ENCODE assay signal across 8 cellular contexts in genomic region chr16:30005341-30006094, GRCh38. TPM values are rescaled to one million over a fixed set of nuclear protein-coding genes. Genes with fewer than 3 reads are reported as not detected.
A peak's percentile ranks its signal among the peaks of the same experiment; 100 is the strongest.
DNase-seq lines count a peak whose midpoint lies in the region; ATAC-seq and TF ChIP-seq lines count a peak whose summit lies in the region.

No MANE protein-coding gene starts in this region.

- H3K27ac ChIP-seq in effector memory CD4-positive, alpha-beta T cell (ENCODE audit: insufficient read depth, low read length, poor library complexity, severe bottlenecking), result no peak overlapping the region

- peaks cover 4% of the 10 kb centered on the region for H3K4me1 ChIP-seq in effector memory CD4-positive, alpha-beta T cell (ENCODE audit: control insufficient read depth, insufficient read depth, low read length, poor library complexity, severe bottlenecking)
- H3K4me1 ChIP-seq in mucosa of descending colon (ENCODE audit: low read depth), result peaks cover 2% of the 10 kb centered on the region

- DNase-seq in DMS53 (lab: John Stamatoyannopoulos, UW), result peak; percentile 86
- DNase-seq in HPDE6-E6E7 (ENCODE audit: extremely low spot score), result peak; percentile 51
- DNase-seq in T-helper 1 cell, result peak in 3 of 5 donors; percentile 26 to 38 (median 38)
- peak in 2 of 3 donors; percentile 11 to 28 for DNase-seq in effector memory CD4-positive, alpha-beta T cell
- DNase-seq in mucosa of descending colon, result peak in 1 of 3 donors; percentile 45
- no peak for DNase-seq in KG1 (lab: John Stamatoyannopoulos, UW)
- DNase-seq in T1000 (lab: John Stamatoyannopoulos, UW), result no peak

- peak; percentile 76 for TF ChIP-seq CTCF in mucosa of descending colon (IDR thresholded peaks at IDR 0.05)

- H3K9me3 ChIP-seq in effector memory CD4-positive, alpha-beta T cell (ENCODE audit: control insufficient read depth, low read length), result no peaks in the 10 kb centered on the region
- no peaks in the 10 kb centered on the region for H3K9me3 ChIP-seq in mucosa of descending colon

- intact Hi-C loops in mucosa of descending colon (cut with DNase I, micrococcal nuclease), result no loop called here

- ATAC-seq in mucosa of descending colon (peak; percentile 70), HG02610 (IDR thresholded peaks at IDR 0.05; ENCODE audit: unreplicated experiment) (no peak)

- H3K36me3 ChIP-seq in effector memory CD4-positive, alpha-beta T cell (ENCODE audit: control insufficient read depth, insufficient read depth, low read length), result peaks cover 2% of the 10 kb centered on the region
- no peaks in the 10 kb centered on the region for H3K36me3 ChIP-seq in mucosa of descending colon (ENCODE audit: low read depth)

- peaks cover 10% of the 10 kb centered on the region for H3K27me3 ChIP-seq in effector memory CD4-positive, alpha-beta T cell (replicated peaks; ENCODE audit: control insufficient read depth, insufficient read depth, low read length, poor library complexity, severe bottlenecking)

- no peak overlapping the region for H3K4me3 ChIP-seq in effector memory CD4-positive, alpha-beta T cell (ENCODE audit: insufficient read depth, low read depth, low read length, poor library complexity, severe bottlenecking)
- no peak overlapping the region for H3K4me3 ChIP-seq in mucosa of descending colon

RNA-seq across cellular contexts. Expression of gene DOC2A, which starts 5.3 kb away (rescaled TPM):
- 10 to 100 TPM in 1 of 3 donors, 1 to 10 TPM in 2; 5.2 to 16.8 (median 7.5) TPM for total RNA-seq in mucosa of descending colon

RNA-seq across cellular contexts. Expression of gene INO80E, which starts 9.5 kb away (rescaled TPM):
- 10 to 100 TPM; 71.2 to 79.5 (median 78.4) TPM for total RNA-seq in mucosa of descending colon

RNA-seq across cellular contexts. Expression of gene HIRIP3, which starts 10.1 kb away (rescaled TPM):
- total RNA-seq in mucosa of descending colon, result 10 to 100 TPM; 11.3 to 21.3 (median 11.9) TPM

RNA-seq across cellular contexts. Expression of gene C16orf92, which starts 17.5 kb away (rescaled TPM):
- not detected for total RNA-seq in mucosa of descending colon

RNA-seq across cellular contexts. Expression of gene TLCD3B, which starts 25.6 kb away (rescaled TPM):
- total RNA-seq in mucosa of descending colon, result under 1 TPM in 2 of 3 donors, not detected in 1; 0.38 to 0.46 TPM

Comparison
In these comparisons a context has a peak if more than half of its experiments do, and no peak if none do; other contexts are left out.
1. DNase-seq: peak in DMS53 (single experiment), HPDE6-E6E7 (single experiment), T-helper 1 cell (3 of 5) and effector memory CD4-positive, alpha-beta T cell (2 of 3); none in KG1 (single experiment) and T1000 (single experiment).